ENCODE assay signal across 10 cellular contexts in the genomic region with DNA sequence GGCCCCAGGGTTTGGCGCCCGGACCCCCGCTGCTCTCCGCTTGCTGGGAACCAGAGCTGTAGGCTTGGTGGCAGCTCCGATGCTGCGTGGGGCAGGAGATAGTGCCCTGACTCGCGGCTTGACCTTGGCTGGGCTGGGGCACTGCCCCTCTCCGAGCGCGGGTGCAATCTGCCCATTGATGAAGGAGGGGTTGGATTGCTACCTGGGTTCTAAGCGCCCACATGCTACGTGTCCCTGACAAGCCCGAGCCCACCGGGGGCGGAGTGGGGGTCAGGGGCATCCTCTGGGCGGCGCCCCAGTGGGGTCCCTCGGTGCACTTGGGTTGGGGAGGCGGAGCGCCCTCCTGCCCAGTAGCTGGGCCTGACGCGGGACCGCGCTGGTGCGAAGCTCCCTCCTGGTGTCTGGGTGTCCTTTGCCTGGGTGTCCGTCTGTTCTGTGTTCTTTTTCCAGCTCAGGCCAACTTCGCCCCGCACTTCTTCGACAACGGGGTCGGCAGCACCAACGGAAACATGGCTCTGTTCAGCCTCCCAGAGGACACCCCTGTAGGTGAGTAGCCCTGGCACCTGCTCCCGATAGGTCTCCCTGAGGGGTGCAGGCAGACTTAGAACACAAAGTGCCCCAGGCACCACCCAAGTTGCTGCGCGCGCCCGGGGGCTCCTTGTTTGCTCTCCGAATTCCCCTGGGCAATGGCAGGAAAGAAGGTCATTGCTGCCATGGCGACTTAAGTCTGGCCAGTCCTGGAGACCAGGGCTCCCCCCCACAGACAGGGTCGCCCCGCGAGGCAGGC. TPM values are rescaled to one million over a fixed set of nuclear protein-coding genes. Genes with fewer than 3 reads are reported as not detected.
DNase-seq lines count a peak whose midpoint lies in the region; ATAC-seq and TF ChIP-seq lines count a peak whose summit lies in the region.
"Had no signal": no experiment of that assay in that cellular context is flagged by ENCODE, and none has a peak within 500 bp of the region (broad histone marks: within the 10 kb centered on the region; RNA-seq: fewer than 3 reads in every experiment).

No MANE protein-coding gene starts in this region.

- H3K4me1 ChIP-seq in cardiac muscle cell (ENCODE audit: low read depth) (no peaks in the 10 kb centered on the region), mesenchymal stem cell (ENCODE audit: control insufficient read depth, insufficient read depth, low read depth, low read length) (peaks cover 21% of the 10 kb centered on the region), transverse colon (peaks cover 11 to 56% (median 48%) of the 10 kb centered on the region in 4 donors)

- H4K8ac ChIP-seq in mesenchymal stem cell (ENCODE audit: low read length) = no peak overlapping the region

- no peak overlapping the region for H3K4ac ChIP-seq in mesenchymal stem cell (ENCODE audit: low read depth in 1 of 2, low read length in 2 of 2)

- no peak overlapping the region for H2AFZ ChIP-seq in mesenchymal stem cell (ENCODE audit: low read depth, low read length)

- no peak overlapping the region for H2AK5ac ChIP-seq in mesenchymal stem cell (ENCODE audit: low read length, severe bottlenecking)

- H3K9ac ChIP-seq in mesenchymal stem cell (ENCODE audit: low read length) = no peak overlapping the region

- H4K91ac ChIP-seq in mesenchymal stem cell (ENCODE audit: low read length) = peak overlapping the region; percentile 18

- H3K9me3 Mint-ChIP-seq in activated naive CD8-positive, alpha-beta T cell (ENCODE audit: low read depth) = no peaks in the 10 kb centered on the region

- H3K36me3 Mint-ChIP-seq in activated naive CD8-positive, alpha-beta T cell = no peaks in the 10 kb centered on the region

- H3K14ac ChIP-seq in mesenchymal stem cell (ENCODE audit: low read length in 2 of 2) = no peak overlapping the region

- H2BK12ac ChIP-seq in mesenchymal stem cell (ENCODE audit: low read length in 2 of 2) = no peak overlapping the region

- DNase-seq in cardiac muscle cell (ENCODE audit: low read depth in 1 of 2, low spot score in 1 of 2) (no peak), left cardiac atrium (no peak), mesenchymal stem cell (no peak), transverse colon (peak; percentile 19), inferior parietal cortex (ENCODE audit: extremely low spot score) (no peak), cerebellar nuclear complex (lab: John Stamatoyannopoulos, UW) (no peak)
- no peak for DNase-seq in activated CD4-positive, CD25-positive, alpha-beta regulatory T cell treated with anti-CD3 and anti-CD28 coated beads, Interleukin-2, amount 50 U/mL, for 72 hours

- H2BK15ac ChIP-seq in mesenchymal stem cell (ENCODE audit: low read depth, poor library complexity, severe bottlenecking) = no peak overlapping the region

- no peak overlapping the region for H2BK120ac ChIP-seq in mesenchymal stem cell (ENCODE audit: low read depth, low read length)

- peaks cover 22% of the 10 kb centered on the region for H3K4me1 Mint-ChIP-seq in activated naive CD8-positive, alpha-beta T cell (ENCODE audit: low read depth)

- H3K27me3 Mint-ChIP-seq in activated naive CD8-positive, alpha-beta T cell = peaks cover 7% of the 10 kb centered on the region

- no peak for TF ChIP-seq POLR2A in transverse colon (IDR thresholded peaks at IDR 0.05)

- WGBS in mesenchymal stem cell = 48% methylated on average over 42 of the region's 43 CpGs
- 26% methylated on average over 36 of the region's 43 CpGs; no CpG with 5 or more reads in 1 of the 2 donors for WGBS in transverse colon (ENCODE audit: low coverage in 1 of 2), 2 donors

- H3K18ac ChIP-seq in mesenchymal stem cell (ENCODE audit: low read depth in 1 of 2, low read length in 2 of 2) = no peak overlapping the region

- intact Hi-C loops in left cardiac atrium (cut with DNase I) = no loop called here
- intact Hi-C loops in transverse colon (cut with DNase I; ENCODE audit: low total_unique reads) = no loop called here

- peak overlapping the region in 1 of 2 experiments; percentile 46 for H3K23ac ChIP-seq in mesenchymal stem cell (ENCODE audit: low read length in 2 of 2)

- H3K36me3 ChIP-seq in cardiac muscle cell (no peaks in the 10 kb centered on the region), mesenchymal stem cell (ENCODE audit: control insufficient read depth in 1 of 2, insufficient read depth in 2 of 2, low read depth in 1 of 2, low read length in 2 of 2) (no peaks in the 10 kb centered on the region), transverse colon (no peaks in the 10 kb centered on the region)

- no peak overlapping the region for H3K27ac ChIP-seq in cardiac muscle cell
- no peak overlapping the region for H3K27ac ChIP-seq in mesenchymal stem cell (ENCODE audit: low read length, poor library complexity, severe bottlenecking)
- peak overlapping the region; percentile 84 to 88 (median 86) for H3K27ac ChIP-seq in transverse colon

- peak overlapping the region; percentile 99 for H3K4me2 ChIP-seq in mesenchymal stem cell (ENCODE audit: low read length, poor library complexity, severe bottlenecking)

- H3K4me3 ChIP-seq in cardiac muscle cell (peak overlapping the region; percentile 43), mesenchymal stem cell (ENCODE audit: insufficient read depth in 1 of 2, low read depth in 1 of 2, low read length in 2 of 2) (no peak overlapping the region), transverse colon (peak overlapping the region; percentile 38 to 66 (median 58))

- H3K27ac Mint-ChIP-seq in activated naive CD8-positive, alpha-beta T cell = no peak overlapping the region

- no peaks in the 10 kb centered on the region for H3K9me3 ChIP-seq in cardiac muscle cell (ENCODE audit: low read depth)
- H3K9me3 ChIP-seq in mesenchymal stem cell (ENCODE audit: control insufficient read depth, low read length) = no peaks in the 10 kb centered on the region
- no peaks in the 10 kb centered on the region for H3K9me3 ChIP-seq in transverse colon

- TF ChIP-seq CTCF in cardiac muscle cell (IDR thresholded peaks at IDR 0.05; ENCODE audit: low read depth, low read length) (no peak), transverse colon (IDR thresholded peaks at IDR 0.05) (no peak)

- H3K79me1 ChIP-seq in mesenchymal stem cell (replicated peaks; ENCODE audit: low read length, poor library complexity, severe bottlenecking) = no peaks in the 10 kb centered on the region

- ATAC-seq in left cardiac atrium = no peak

- in situ Hi-C loops in transverse colon (cut with MboI; ENCODE audit: low pct_ligation_motif_present in 1 of 4, low pct_unique_long_range_greater_than_20kb in 1 of 4, low sequenced_read_pairs in 3 of 4) = no loop called here

- H2BK5ac ChIP-seq in mesenchymal stem cell (ENCODE audit: low read depth, low read length, poor library complexity, severe bottlenecking) = no peak overlapping the region

- no peak for TF ChIP-seq EP300 in transverse colon (IDR thresholded peaks at IDR 0.05; ENCODE audit: low read depth)

- H3K27me3 ChIP-seq in cardiac muscle cell = peaks cover 89% of the 10 kb centered on the region
- H3K27me3 ChIP-seq in mesenchymal stem cell (ENCODE audit: control insufficient read depth in 1 of 2, insufficient read depth in 1 of 2, low read length in 2 of 2) = peaks cover 47 to 85% of the 10 kb centered on the region in 2 experiments
- H3K27me3 ChIP-seq in transverse colon = peaks cover 26% of the 10 kb centered on the region

- H3K4me3 Mint-ChIP-seq in activated naive CD8-positive, alpha-beta T cell = peak overlapping the region; percentile 69

RNA-seq across cellular contexts. Expression of a gene that starts 0.9 kb away (rescaled TPM):
- total RNA-seq in cardiac muscle cell (0.12 and 0.18 TPM in 2 replicates), left cardiac atrium (1 to 10 TPM in 1 of 2 donors, under 1 TPM in 1; 0.68 to 1.2 TPM), transverse colon (100 to 1,000 TPM in 2 of 4 donors, 10 to 100 TPM in 2; 42.1 to 110 (median 75.5) TPM)
- polyA plus RNA-seq in cardiac muscle cell = 0.59 and 0.72 TPM in 2 replicates
- 0.86 TPM for polyA plus RNA-seq in mesenchymal stem cell (2013, experiment 1 of 2)
- polyA plus RNA-seq in mesenchymal stem cell (2013, experiment 2 of 2) = 0.75 TPM
- total RNA-seq: pulmonary artery endothelial cell had no signal

RNA-seq across cellular contexts. Expression of a gene that starts 21.6 kb away (rescaled TPM):
- total RNA-seq in cardiac muscle cell (not detected in 2 replicates), left cardiac atrium (not detected), transverse colon (100 to 1,000 TPM; 197 to 480 (median 266) TPM)
- polyA plus RNA-seq in cardiac muscle cell = not detected in 2 replicates
- not detected for polyA plus RNA-seq in mesenchymal stem cell (2013, experiment 1 of 2)
- not detected for polyA plus RNA-seq in mesenchymal stem cell (2013, experiment 2 of 2)
- total RNA-seq: dermis microvascular lymphatic vessel endothelial cell, pulmonary artery endothelial cell had no signal

RNA-seq across cellular contexts. Expression of a gene that starts 30.1 kb away (rescaled TPM):
- total RNA-seq in cardiac muscle cell (not detected in 2 replicates), left cardiac atrium (under 1 TPM in 1 of 2 donors, not detected in 1; 0.06 TPM), transverse colon (not detected)
- not detected in 2 replicates for polyA plus RNA-seq in cardiac muscle cell
- polyA plus RNA-seq in mesenchymal stem cell (2013, experiment 1 of 2) = not detected
- polyA plus RNA-seq in mesenchymal stem cell (2013, experiment 2 of 2) = not detected
- total RNA-seq: dermis microvascular lymphatic vessel endothelial cell, pulmonary artery endothelial cell had no signal

RNA-seq across cellular contexts. Expression of a gene that starts 46.1 kb away (rescaled TPM):
- total RNA-seq in cardiac muscle cell = not detected in 2 replicates
- not detected in 2 replicates for polyA plus RNA-seq in cardiac muscle cell
- total RNA-seq in left cardiac atrium = not detected
- polyA plus RNA-seq in mesenchymal stem cell (2013, experiment 1 of 2) = not detected
- not detected for polyA plus RNA-seq in mesenchymal stem cell (2013, experiment 2 of 2)
- not detected for total RNA-seq in transverse colon
- total RNA-seq: dermis microvascular lymphatic vessel endothelial cell, pulmonary artery endothelial cell had no signal

RNA-seq across cellular contexts. Expression of a gene that starts 49.6 kb away (rescaled TPM):
- total RNA-seq in cardiac muscle cell = not detected in 2 replicates
- not detected in 2 replicates for polyA plus RNA-seq in cardiac muscle cell
- under 1 TPM in 1 of 2 donors, not detected in 1; 0.82 TPM for total RNA-seq in left cardiac atrium
- not detected for polyA plus RNA-seq in mesenchymal stem cell (2013, experiment 1 of 2)
- not detected for polyA plus RNA-seq in mesenchymal stem cell (2013, experiment 2 of 2)
- 1 to 10 TPM in 3 of 4 donors, not detected in 1; 1.1 to 6.0 (median 1.2) TPM for total RNA-seq in transverse colon
- total RNA-seq: dermis microvascular lymphatic vessel endothelial cell, pulmonary artery endothelial cell had no signal

Comparison
In these comparisons a context has a peak if more than half of its experiments do, and no peak if none do; other contexts are left out.
1. H3K27ac ChIP-seq: peak in transverse colon (4 of 4); none in cardiac muscle cell (single experiment) and mesenchymal stem cell (single experiment).
2. H3K4me3 ChIP-seq: peak in cardiac muscle cell (single experiment) and transverse colon (4 of 4); none in mesenchymal stem cell (0 of 2).
3. RNA of a gene that starts 0.9 kb away (total RNA-seq): 42.1 to 110 TPM in transverse colon; 0.68 to 1.2 TPM in left cardiac atrium and 0.12 to 0.18 TPM in cardiac muscle cell; every median in the first group is over 10 times any median in the second.
4. RNA of a gene that starts 21.6 kb away (total RNA-seq): 197 to 480 TPM in transverse colon; not detected in cardiac muscle cell and not detected in left cardiac atrium; every median in the first group is over 100 times any median in the second.